In genomic region chr5:2749514-2750025, GRCh38 we compare ENCODE assay signal across 1 cellular context.
TF ChIP-seq lines count a peak whose summit lies in the region.

No MANE protein-coding gene starts in this region.

TF ChIP-seq in H1, 55 proteins besides CTCF, POLR2A, EP300 and RAD21 (continued from another document):
- TF ChIP-seq E2F6 (IDR thresholded peaks at IDR 0.05) (0 out of 2 replicates have a peak, but pooled peaks have one; percentile 12), CHD2 (IDR thresholded peaks at IDR 0.05; ENCODE audit: low read length) (no peak), PHF8 (conservative IDR thresholded peaks at IDR 0.05; ENCODE audit: low read depth, low read length) (peak; percentile 17; the same call in 1 of the 2 replicates)
